Comparison of ENCODE assay signal across 24 cellular contexts in the genomic region with DNA sequence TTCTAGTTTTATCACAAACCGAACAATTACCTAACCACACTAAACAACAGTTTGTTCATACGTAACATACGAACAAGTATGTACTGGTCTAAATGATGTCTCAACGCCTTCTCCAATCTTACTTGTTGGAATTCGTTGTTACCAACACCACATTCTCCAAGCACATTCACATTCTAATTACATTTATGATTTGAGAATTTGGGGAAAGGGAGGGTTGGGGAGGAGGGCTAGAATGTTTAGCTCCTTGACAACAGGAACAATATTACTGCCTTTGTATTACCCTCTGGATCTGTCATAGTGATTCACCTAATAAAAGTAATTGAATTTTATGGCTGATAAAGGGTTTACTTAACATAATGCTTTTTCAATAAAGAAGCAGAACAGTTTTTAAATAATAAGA. TPM values are rescaled to one million over a fixed set of nuclear protein-coding genes. Genes with fewer than 3 reads are reported as not detected.
A peak's percentile ranks its signal among the peaks of the same experiment; 100 is the strongest.
DNase-seq lines count a peak whose midpoint lies in the region; ATAC-seq, FAIRE-seq and TF ChIP-seq lines count a peak whose summit lies in the region.
"Had no signal": no experiment of that assay in that cellular context is flagged by ENCODE, and none has a peak within 500 bp of the region (broad histone marks: within the 10 kb centered on the region; RNA-seq: fewer than 3 reads in every experiment).

No MANE protein-coding gene starts in this region.

- no peaks in the 10 kb centered on the region for H3K4me1 ChIP-seq in A673 (ENCODE audit: insufficient read depth, low read length, poor library complexity, severe bottlenecking)
- H3K4me1 ChIP-seq in HEK293 (ENCODE audit: control insufficient read depth, insufficient read depth, low read length) = no peaks in the 10 kb centered on the region
- no peaks in the 10 kb centered on the region for H3K4me1 ChIP-seq in K562 (replicated peaks in 1 of 2; ENCODE audit: control insufficient read depth in 2 of 2, insufficient read depth in 2 of 2, low read length in 2 of 2)
- no peaks in the 10 kb centered on the region for H3K4me1 ChIP-seq in heart right ventricle
- no peaks in the 10 kb centered on the region for H3K4me1 ChIP-seq in colonic mucosa
- H3K4me1 ChIP-seq: BLaER1 treated with 17β-estradiol and CSF1 and Interleukin-3, amounts not matched to agents 10 nM and 100 nM; SJSA1 had no signal

- no peaks in the 10 kb centered on the region for H3K27me3 ChIP-seq in A673 (replicated peaks; ENCODE audit: insufficient read depth, low read depth, low read length, poor library complexity)
- H3K27me3 ChIP-seq in K562 (ENCODE audit: control insufficient read depth in 2 of 2, insufficient read depth in 2 of 2, low read length in 2 of 2) = no peaks in the 10 kb centered on the region
- no peaks in the 10 kb centered on the region for H3K27me3 ChIP-seq in heart right ventricle
- H3K27me3 ChIP-seq in colonic mucosa = no peaks in the 10 kb centered on the region
- H3K27me3 ChIP-seq: BLaER1 treated with 17β-estradiol and CSF1 and Interleukin-3, amounts not matched to agents 10 nM and 100 nM; SJSA1 had no signal

- DNase-seq in A673 (ENCODE audit: low spot score) = peak; percentile 16
- no peak for DNase-seq in K562 (ENCODE audit: extremely low read depth in 1 of 4, low spot score in 3 of 4)
- peak; percentile 23 for DNase-seq in fibroblast of peridontal ligament (ENCODE audit: extremely low read depth)
- no peak for DNase-seq in heart right ventricle
- DNase-seq in GM19238 (ENCODE audit: insufficient read length, low spot score) = no peak
- DNase-seq in colonic mucosa = no peak
- DNase-seq: AML-193; CD4-positive, alpha-beta T cell; GOT3; HCEC 1CT; Karpas-422; NCI-H1092 treated with DMSO at 0.1 percent for 48 hours; NCI-H1436; NCI-H187; NCI-H2171 treated with DMSO at 0.1 percent for 48 hours; NCI-H345; NCI-H510A treated with DMSO at 0.1 percent for 48 hours; NCI-H748 treated with DMSO at 0.1 percent for 48 hours; Right ventricle myocardium superior had no signal

- 84% methylated on average over 5 of the region's 5 CpGs for WGBS in K562 (ENCODE audit: insufficient coverage, low coverage, missing lambda C conversion rate)
- WGBS in heart right ventricle, 2 donors = 83 to 92% methylated on average over 5 of the region's 5 CpGs

- H3K9me1 ChIP-seq in K562 (ENCODE audit: control insufficient read depth, insufficient read depth, low read length) = no peaks in the 10 kb centered on the region

- TF ChIP-seq CTCF in A673 (conservative IDR thresholded peaks at IDR 0.05; ENCODE audit: low read depth, low read length) = no peak
- TF ChIP-seq CTCF in HEK293 (tag by site-specific recombination; IDR thresholded peaks at IDR 0.05) = no peak
- TF ChIP-seq CTCF in K562 (IDR thresholded peaks at IDR 0.05 in 2 of 3, conservative IDR thresholded peaks at IDR 0.05 in 1 of 3; ENCODE audit: insufficient read depth in 2 of 3, low read depth in 1 of 3, low read length in 3 of 3) = no peak
- TF ChIP-seq CTCF in heart right ventricle (IDR thresholded peaks at IDR 0.05) = no peak
- TF ChIP-seq CTCF in colonic mucosa (IDR thresholded peaks at IDR 0.05) = no peak

- H3K9me3 ChIP-seq in A673 (ENCODE audit: low read depth, low read length, poor library complexity, severe bottlenecking) (no peaks in the 10 kb centered on the region), HEK293 (ENCODE audit: control insufficient read depth, insufficient read depth, low read depth, low read length) (no peaks in the 10 kb centered on the region), K562 (replicated peaks; ENCODE audit: control insufficient read depth, insufficient read depth, low read depth, low read length) (no peaks in the 10 kb centered on the region), heart right ventricle (no peaks in the 10 kb centered on the region), colonic mucosa (no peaks in the 10 kb centered on the region)
- H3K9me3 ChIP-seq: SJSA1 had no signal

- no TSS peak for BruUV-seq in A673 (replicated peaks; lab: Mats Ljungman, UMichigan)
- BruUV-seq in K562 (replicated peaks; lab: Mats Ljungman, UMichigan) = no TSS peak

- TF ChIP-seq RAD21 in K562 (CRISPR knock-in tag; conservative IDR thresholded peaks at IDR 0.05 in 1 of 2, IDR thresholded peaks at IDR 0.05 in 1 of 2) = no peak

- in situ Hi-C loops in K562 (cut with MboI) = no loop called here

- CTCF ChIA-PET in A673 (lab: Charles Lee) (interaction anchor here (0.6 kb wide), 1 partner anchor 27 kb away, joined by 4 read pairs; no protein-coding TSS in a partner anchor), HEK293 (lab: Yijun Ruan, JAX) (interaction anchor here (0.5 kb wide), 1 partner anchor 43 kb away, joined by 4 read pairs; no protein-coding TSS in a partner anchor), K562 (lab: Yijun Ruan, JAX; ENCODE audit: low intra/inter-chr PET ratio) (no interaction called here)

- H3K36me3 ChIP-seq in A673 (ENCODE audit: insufficient read depth, low read length, poor library complexity, severe bottlenecking) = no peaks in the 10 kb centered on the region
- H3K36me3 ChIP-seq in HEK293 (ENCODE audit: control insufficient read depth in 2 of 2, insufficient read depth in 1 of 2, low read length in 2 of 2) = no peaks in the 10 kb centered on the region
- no peaks in the 10 kb centered on the region for H3K36me3 ChIP-seq in K562 (ENCODE audit: control insufficient read depth, insufficient read depth, low read length)
- H3K36me3 ChIP-seq in heart right ventricle = no peaks in the 10 kb centered on the region
- H3K36me3 ChIP-seq in colonic mucosa = no peaks in the 10 kb centered on the region
- H3K36me3 ChIP-seq: SJSA1 had no signal

- H3K79me2 ChIP-seq in K562 (ENCODE audit: control insufficient read depth, insufficient read depth, low read length) = peaks cover 79% of the 10 kb centered on the region

- H3K9ac ChIP-seq in K562 (ENCODE audit: insufficient read depth in 1 of 2, low read depth in 2 of 2, low read length in 2 of 2) (no peak overlapping the region), colonic mucosa (ENCODE audit: low read depth in 2 of 2, low read length in 2 of 2) (no peak overlapping the region)
- H3K9ac ChIP-seq: BLaER1 treated with 17β-estradiol and CSF1 and Interleukin-3, amounts not matched to agents 10 nM and 100 nM had no signal

- no peak for TF ChIP-seq EP300 in K562 (IDR thresholded peaks at IDR 0.05; ENCODE audit: low read length)

- POLR2A ChIA-PET in A673 (lab: Charles Lee; ENCODE audit: low non-redundant PET) = no interaction called here
- POLR2A ChIA-PET in HEK293 (lab: Yijun Ruan, JAX) = no interaction called here
- POLR2A ChIA-PET in K562 (lab: Yijun Ruan, JAX) = no interaction called here

- intact Hi-C loops in A673 (cut with micrococcal nuclease; ENCODE audit: unreplicated experiment) = no loop called here
- intact Hi-C loops in K562 (cut with micrococcal nuclease) = no loop called here
- intact Hi-C loops in heart right ventricle (cut with DNase I) = no loop called here
- intact Hi-C loops in colonic mucosa (cut with DNase I) = no loop called here

- H3K4me2 ChIP-seq in K562 (ENCODE audit: insufficient read depth, low read length) = no peak overlapping the region
- H3K4me2 ChIP-seq: BLaER1 treated with 17β-estradiol and CSF1 and Interleukin-3, amounts not matched to agents 10 nM and 100 nM had no signal

- no peak for ATAC-seq in K562
- no peak for ATAC-seq in heart right ventricle
- ATAC-seq in GM21576 (IDR thresholded peaks at IDR 0.05; ENCODE audit: unreplicated experiment) = no peak

- peak; percentile 77 for FAIRE-seq in K562 (lab: Jason Lieb, UNC)
- FAIRE-seq: GM18507 had no signal

- H2AFZ ChIP-seq in K562 (ENCODE audit: low read depth, low read length) = no peak overlapping the region

- no peak overlapping the region for H3K27ac ChIP-seq in A673 (ENCODE audit: low read depth, low read length, poor library complexity, severe bottlenecking)
- H3K27ac ChIP-seq in HEK293 (ENCODE audit: extremely low read depth, low read depth, low read length) = no peak overlapping the region
- no peak overlapping the region for H3K27ac ChIP-seq in K562 (ENCODE audit: extremely low read depth, low read depth, low read length)
- H3K27ac ChIP-seq in heart right ventricle = no peak overlapping the region
- H3K27ac ChIP-seq in colonic mucosa = no peak overlapping the region
- H3K27ac ChIP-seq: BLaER1 treated with 17β-estradiol and CSF1 and Interleukin-3, amounts not matched to agents 10 nM and 100 nM; SJSA1 had no signal

- TF ChIP-seq POLR2A in K562 (conservative IDR thresholded peaks at IDR 0.05) = no peak

- no peaks in the 10 kb centered on the region for H4K20me1 ChIP-seq in K562 (replicated peaks; ENCODE audit: control insufficient read depth, insufficient read depth, low read length)

- no peak overlapping the region for H3K4me3 ChIP-seq in A673 (ENCODE audit: low read depth, low read length, poor library complexity, severe bottlenecking)
- no peak overlapping the region for H3K4me3 ChIP-seq in HEK293 (ENCODE audit: low read depth, low read length)
- no peak overlapping the region for H3K4me3 ChIP-seq in K562
- no peak overlapping the region for H3K4me3 ChIP-seq in heart right ventricle
- H3K4me3 ChIP-seq in colonic mucosa = no peak overlapping the region
- H3K4me3 ChIP-seq: BLaER1 treated with 17β-estradiol and CSF1 and Interleukin-3, amounts not matched to agents 10 nM and 100 nM; SJSA1 had no signal

TF ChIP-seq in HEK293, 187 proteins besides CTCF, POLR2A, EP300 and RAD21 (continues in another document):
- no peak for TF ChIP-seq ZNF654 (tag by site-specific recombination; IDR thresholded peaks at IDR 0.05; ENCODE audit: low read depth)

RNA-seq across cellular contexts. Expression of gene LCORL, which starts 24.4 kb away (rescaled TPM):
- 29.7 and 30.4 TPM in 2 replicates for total RNA-seq in A673 (2021)
- total RNA-seq in K562 (2011; cell fraction: chromatin; rRNA removed; ENCODE audit: low replicate concordance) = 18.2 and 43.1 TPM in 2 replicates
- total RNA-seq in K562 (2011; cell fraction: nucleolus; rRNA removed) = 4.5 and 5.5 TPM in 2 replicates
- total RNA-seq in K562 (2011; cell fraction: nucleoplasm; rRNA removed) = 10.4 and 18.3 TPM in 2 replicates
- 7.9 and 18.2 TPM in 2 replicates for total RNA-seq in K562 (2014; rRNA removed)
- 17.9 and 20.9 TPM in 2 replicates for total RNA-seq in K562 (2014; rRNA removed; fragmentation: Illumina TruSeq; extraction: Trizol)
- total RNA-seq in K562 (2015; rRNA removed; fragmentation: Illumina TruSeq; extraction: Trizol) = 17.0 and 17.9 TPM in 2 replicates
- 20.3 and 24.5 TPM in 2 replicates for total RNA-seq in K562 (2021)
- polyA plus RNA-seq in K562 (2011; rRNA removed) = 16.8 and 17.4 TPM in 2 replicates
- 2.1 and 3.5 TPM in 2 replicates for polyA plus RNA-seq in K562 (2011; cell fraction: cytosol; rRNA removed)
- polyA plus RNA-seq in K562 (2011; cell fraction: nucleus; rRNA removed) = 8.4 and 13.0 TPM in 2 replicates
- polyA plus RNA-seq in K562 (2012) = 8.6 and 11.3 TPM in 2 replicates
- polyA plus RNA-seq in K562 (2014; fragmentation: Illumina TruSeq; extraction: Trizol) = 9.2 and 11.1 TPM in 2 replicates
- 1 to 10 TPM; 3.1 to 4.3 TPM for polyA plus RNA-seq in K562 (2014; fragmentation: Nextera tagmentation; extraction: Ambion mirVana)
- polyA plus RNA-seq in K562 (2014; rRNA removed) = 7.5 and 7.7 TPM in 2 replicates
- polyA minus RNA-seq in K562 (2011; rRNA and poly(A)+ RNA removed) = 24.2 and 32.0 TPM in 2 replicates
- polyA minus RNA-seq in K562 (2011; cell fraction: cytosol; rRNA and poly(A)+ RNA removed) = 5.1 and 8.8 TPM in 2 replicates
- 22.3 and 51.0 TPM in 2 replicates for polyA minus RNA-seq in K562 (2011; cell fraction: nucleus; rRNA and poly(A)+ RNA removed)
- total RNA-seq in heart right ventricle = 10 to 100 TPM in 2 of 10 donors, 1 to 10 TPM in 8; 4.1 to 11.1 (median 7.2) TPM
- polyA plus RNA-seq in heart right ventricle = 1 to 10 TPM; 1.7 to 1.8 TPM
- 10 to 100 TPM; 16.5 to 20.7 TPM for total RNA-seq in colonic mucosa

Comparison
In these comparisons a context has a peak if more than half of its experiments do, and no peak if none do; other contexts are left out.
1. DNase-seq: peak in A673 (single experiment) and fibroblast of peridontal ligament (single experiment); none in K562 (0 of 4), heart right ventricle (0 of 2), GM19238 (single experiment) and colonic mucosa (single experiment).